Comparison of ENCODE assay signal across 8 cellular contexts in the genomic region with DNA sequence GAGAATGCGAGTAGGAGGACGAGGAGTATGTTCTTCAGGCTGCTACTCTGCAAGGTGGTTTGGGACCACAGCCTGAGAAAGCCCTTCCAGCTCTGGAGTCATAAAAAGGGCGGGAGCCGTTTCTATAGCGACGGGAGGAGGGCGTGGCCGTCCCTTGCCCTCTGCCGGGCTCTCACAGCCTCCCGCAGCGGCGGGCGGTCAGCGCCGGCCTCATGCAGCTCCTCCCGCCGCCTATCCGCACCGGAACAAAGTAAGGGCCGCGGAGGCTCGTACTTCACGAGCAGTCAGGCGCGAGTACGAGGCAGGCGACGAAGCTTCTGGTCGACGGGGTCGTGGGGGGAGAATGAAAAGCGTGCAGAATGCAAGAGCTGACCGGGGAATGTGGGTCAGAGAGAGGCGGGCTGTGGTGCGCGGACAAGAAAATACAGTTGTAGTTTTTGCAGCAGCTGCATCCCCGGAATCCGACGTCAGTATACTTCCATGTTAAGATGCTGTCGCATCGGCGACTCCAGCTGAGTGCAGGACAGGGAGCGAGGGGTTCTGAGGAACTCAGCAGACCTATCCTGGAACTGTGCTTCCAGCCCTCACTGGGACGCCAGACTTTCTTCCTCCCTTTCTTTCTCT. TPM values are rescaled to one million over a fixed set of nuclear protein-coding genes. Genes with fewer than 3 reads are reported as not detected.
DNase-seq lines count a peak whose midpoint lies in the region; ATAC-seq and TF ChIP-seq lines count a peak whose summit lies in the region.

A gene with protein sequence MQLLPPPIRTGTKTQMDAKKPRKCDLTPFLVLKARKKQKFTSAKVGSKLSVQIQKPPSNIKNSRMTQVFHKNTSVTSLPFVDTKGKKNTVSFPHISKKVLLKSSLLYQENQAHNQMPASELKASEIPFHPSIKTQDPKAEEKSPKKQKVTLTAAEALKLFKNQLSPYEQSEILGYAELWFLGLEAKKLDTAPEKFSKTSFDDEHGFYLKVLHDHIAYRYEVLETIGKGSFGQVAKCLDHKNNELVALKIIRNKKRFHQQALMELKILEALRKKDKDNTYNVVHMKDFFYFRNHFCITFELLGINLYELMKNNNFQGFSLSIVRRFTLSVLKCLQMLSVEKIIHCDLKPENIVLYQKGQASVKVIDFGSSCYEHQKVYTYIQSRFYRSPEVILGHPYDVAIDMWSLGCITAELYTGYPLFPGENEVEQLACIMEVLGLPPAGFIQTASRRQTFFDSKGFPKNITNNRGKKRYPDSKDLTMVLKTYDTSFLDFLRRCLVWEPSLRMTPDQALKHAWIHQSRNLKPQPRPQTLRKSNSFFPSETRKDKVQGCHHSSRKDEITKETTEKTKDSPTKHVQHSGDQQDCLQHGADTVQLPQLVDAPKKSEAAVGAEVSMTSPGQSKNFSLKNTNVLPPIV (plus strand): TSS at position 175 of the 624 bp plus-strand sequence. CDS start 38 bp downstream, at position 213.

- H3K4me3 Mint-ChIP-seq in activated naive CD8-positive, alpha-beta T cell: peak within 1 kb of the TSS; percentile 30
- H3K4me3 Mint-ChIP-seq in activated naive CD8-positive, alpha-beta T cell treated with anti-CD3 and anti-CD28 coated beads, Interleukin-2, amount 50 U/mL, for 24 hours: no peak within 1 kb of the TSS

- H3K9me3 ChIP-seq in SK-N-SH: no peaks in the 10 kb centered on the region
- H3K9me3 ChIP-seq in mesenchymal stem cell (ENCODE audit: control insufficient read depth, low read length): no peaks in the 10 kb centered on the region
- no peaks in the 10 kb centered on the region for H3K9me3 ChIP-seq in testis

- no peaks in the 10 kb centered on the region for H3F3A ChIP-seq in SK-N-SH (replicated peaks; ENCODE audit: insufficient read depth)

- no peaks in the 10 kb centered on the region for H3K9me2 ChIP-seq in SK-N-SH

- POLR2A ChIA-PET in SK-N-SH (lab: Yijun Ruan, JAX): no interaction called here

- no peak within 1 kb of the TSS for H3K27ac Mint-ChIP-seq in activated naive CD8-positive, alpha-beta T cell
- H3K27ac Mint-ChIP-seq in activated naive CD8-positive, alpha-beta T cell treated with anti-CD3 and anti-CD28 coated beads, Interleukin-2, amount 50 U/mL, for 24 hours: no peak within 1 kb of the TSS

- H4K91ac ChIP-seq in mesenchymal stem cell (ENCODE audit: low read length): no peak within 1 kb of the TSS

- WGBS in SK-N-SH (ENCODE audit: low lambda C conversion rate): 52% methylated on average over 44 of the region's 44 CpGs
- 8% methylated on average over 44 of the region's 44 CpGs for WGBS in mesenchymal stem cell
- WGBS in testis, 2 donors: 7 to 13% methylated on average over 9 to 44 of the region's 44 CpGs

- H3K4me2 ChIP-seq in SK-N-SH (no peak within 1 kb of the TSS), mesenchymal stem cell (ENCODE audit: low read length, poor library complexity, severe bottlenecking) (peak within 1 kb of the TSS; percentile 80)

- peaks cover 0 to 2% of the 10 kb centered on the region in 2 experiments; a peak in 1 of 4 replicates for H3K4me1 ChIP-seq in SK-N-SH (ENCODE audit: control insufficient read depth in 1 of 2, insufficient read depth in 2 of 2, low read depth in 1 of 2, low read length in 1 of 2)
- H3K4me1 ChIP-seq in mesenchymal stem cell (ENCODE audit: control insufficient read depth, insufficient read depth, low read depth, low read length): peaks cover 8% of the 10 kb centered on the region
- no peaks in the 10 kb centered on the region for H3K4me1 ChIP-seq in testis

- TF ChIP-seq POLR2A in testis (IDR thresholded peaks at IDR 0.05): no peak

- no peak within 1 kb of the TSS for H2AFZ ChIP-seq in SK-N-SH (ENCODE audit: low read depth)
- H2AFZ ChIP-seq in mesenchymal stem cell (ENCODE audit: low read depth, low read length): peak within 1 kb of the TSS; percentile 78

- H4K20me1 ChIP-seq in SK-N-SH (ENCODE audit: insufficient read depth): no peaks in the 10 kb centered on the region

- H3K36me3 Mint-ChIP-seq in activated naive CD8-positive, alpha-beta T cell: no peaks in the 10 kb centered on the region
- H3K36me3 Mint-ChIP-seq in activated naive CD8-positive, alpha-beta T cell treated with anti-CD3 and anti-CD28 coated beads, Interleukin-2, amount 50 U/mL, for 24 hours (ENCODE audit: low read depth): peaks cover 11% of the 10 kb centered on the region

- no peak within 1 kb of the TSS for H2AK5ac ChIP-seq in mesenchymal stem cell (ENCODE audit: low read length, severe bottlenecking)

- H3K9me3 Mint-ChIP-seq in activated naive CD8-positive, alpha-beta T cell (ENCODE audit: low read depth): no peaks in the 10 kb centered on the region
- no peaks in the 10 kb centered on the region for H3K9me3 Mint-ChIP-seq in activated naive CD8-positive, alpha-beta T cell treated with anti-CD3 and anti-CD28 coated beads, Interleukin-2, amount 50 U/mL, for 24 hours

- H3K27ac ChIP-seq in SK-N-SH (ENCODE audit: low read depth in 2 of 2, low read length in 1 of 2) (no peak within 1 kb of the TSS), mesenchymal stem cell (ENCODE audit: low read length, poor library complexity, severe bottlenecking) (no peak within 1 kb of the TSS), testis (no peak within 1 kb of the TSS)

- H2BK120ac ChIP-seq in mesenchymal stem cell (ENCODE audit: low read depth, low read length): no peak within 1 kb of the TSS

- H2BK15ac ChIP-seq in mesenchymal stem cell (ENCODE audit: low read depth, poor library complexity, severe bottlenecking): no peak within 1 kb of the TSS

- H3K9ac ChIP-seq in SK-N-SH (no peak within 1 kb of the TSS), mesenchymal stem cell (ENCODE audit: low read length) (peak within 1 kb of the TSS; percentile 80)

- no peak within 1 kb of the TSS for H3K14ac ChIP-seq in mesenchymal stem cell (ENCODE audit: low read length in 2 of 2)

- TF ChIP-seq CTCF in SK-N-SH (IDR thresholded peaks at IDR 0.05) (no peak), testis (IDR thresholded peaks at IDR 0.05) (no peak)

- peaks cover 18% of the 10 kb centered on the region for H3K27me3 Mint-ChIP-seq in activated naive CD8-positive, alpha-beta T cell
- peaks cover 9% of the 10 kb centered on the region for H3K27me3 Mint-ChIP-seq in activated naive CD8-positive, alpha-beta T cell treated with anti-CD3 and anti-CD28 coated beads, Interleukin-2, amount 50 U/mL, for 24 hours

- peak within 1 kb of the TSS in 1 of 2 experiments; percentile 30; a peak in 2 of 4 replicates for H3K4me3 ChIP-seq in SK-N-SH (ENCODE audit: low read depth in 2 of 2, low read length in 1 of 2)
- peak within 1 kb of the TSS; percentile 60 to 80 for H3K4me3 ChIP-seq in mesenchymal stem cell (ENCODE audit: insufficient read depth in 1 of 2, low read depth in 1 of 2, low read length in 2 of 2)
- peak within 1 kb of the TSS; percentile 33 to 56 for H3K4me3 ChIP-seq in testis

- peaks cover 13% of the 10 kb centered on the region for H3K4me1 Mint-ChIP-seq in activated naive CD8-positive, alpha-beta T cell (ENCODE audit: low read depth)
- peaks cover 16% of the 10 kb centered on the region for H3K4me1 Mint-ChIP-seq in activated naive CD8-positive, alpha-beta T cell treated with anti-CD3 and anti-CD28 coated beads, Interleukin-2, amount 50 U/mL, for 24 hours

- no peak for DNase-seq in activated naive CD8-positive, alpha-beta T cell treated with anti-CD3 and anti-CD28 coated beads, Interleukin-2, amount 50 U/mL, for 24 hours
- DNase-seq in SK-N-SH (peak; percentile 80), mesenchymal stem cell (peak; percentile 79), testis (peak; percentile 89), NAMALWA (ENCODE audit: low spot score) (no peak)

- no peaks in the 10 kb centered on the region for H3K27me3 ChIP-seq in SK-N-SH (ENCODE audit: insufficient read depth)
- H3K27me3 ChIP-seq in mesenchymal stem cell (ENCODE audit: control insufficient read depth in 1 of 2, insufficient read depth in 1 of 2, low read length in 2 of 2): no peaks in the 10 kb centered on the region
- no peaks in the 10 kb centered on the region for H3K27me3 ChIP-seq in testis

- CTCF ChIA-PET in SK-N-SH (lab: Yijun Ruan, JAX): no interaction called here

- TF ChIP-seq EP300 in SK-N-SH (IDR thresholded peaks at IDR 0.05; ENCODE audit: borderline replicate concordance in 1 of 2, low read depth in 1 of 2, low read length in 1 of 2): no peak

- H3K23ac ChIP-seq in mesenchymal stem cell (ENCODE audit: low read length in 2 of 2): no peak within 1 kb of the TSS

- H3K4ac ChIP-seq in mesenchymal stem cell (ENCODE audit: low read depth in 1 of 2, low read length in 2 of 2): no peak within 1 kb of the TSS

- no peak for ATAC-seq in activated naive CD8-positive, alpha-beta T cell treated with anti-CD3 and anti-CD28 coated beads, Interleukin-2, amount 50 U/mL, for 24 hours
- peak; percentile 57 for ATAC-seq in esophagus mucosa
- ATAC-seq in GM21515 (IDR thresholded peaks at IDR 0.05; ENCODE audit: unreplicated experiment): no peak

- no peaks in the 10 kb centered on the region for H3K79me1 ChIP-seq in mesenchymal stem cell (replicated peaks; ENCODE audit: low read length, poor library complexity, severe bottlenecking)

- TF ChIP-seq RAD21 in SK-N-SH (IDR thresholded peaks at IDR 0.05; ENCODE audit: low read length): no peak

- peak within 1 kb of the TSS; percentile 64 for H4K8ac ChIP-seq in mesenchymal stem cell (ENCODE audit: low read length)

- H2BK5ac ChIP-seq in mesenchymal stem cell (ENCODE audit: low read depth, low read length, poor library complexity, severe bottlenecking): no peak within 1 kb of the TSS

- intact Hi-C loops in testis (cut with DNase I; ENCODE audit: low total_unique reads): no loop called here

- no peak within 1 kb of the TSS for H2BK12ac ChIP-seq in mesenchymal stem cell (ENCODE audit: low read length in 2 of 2)

- H3K18ac ChIP-seq in mesenchymal stem cell (ENCODE audit: low read depth in 1 of 2, low read length in 2 of 2): no peak within 1 kb of the TSS

- peaks cover 4 to 14% of the 10 kb centered on the region in 2 experiments for H3K36me3 ChIP-seq in SK-N-SH (replicated peaks in 1 of 2; ENCODE audit: control insufficient read depth in 1 of 2, insufficient read depth in 2 of 2, low read length in 1 of 2)
- H3K36me3 ChIP-seq in mesenchymal stem cell (ENCODE audit: control insufficient read depth in 1 of 2, insufficient read depth in 2 of 2, low read depth in 1 of 2, low read length in 2 of 2): no peaks in the 10 kb centered on the region
- H3K36me3 ChIP-seq in testis (ENCODE audit: low read depth, missing control alignments): no peaks in the 10 kb centered on the region

- no peaks in the 10 kb centered on the region for H3K79me2 ChIP-seq in SK-N-SH (ENCODE audit: insufficient read depth)

TF ChIP-seq in SK-N-SH, 30 proteins besides CTCF, POLR2A, EP300 and RAD21 (continues in another document):
- TF ChIP-seq FOXJ3 (CRISPR knock-in tag; IDR thresholded peaks at IDR 0.05): no peak
- no peak for TF ChIP-seq GATA2 (CRISPR knock-in tag; IDR thresholded peaks at IDR 0.05)

RNA-seq across cellular contexts. Expression of the gene that starts here (rescaled TPM):
- polyA plus RNA-seq in SK-N-SH (2012; rRNA removed): 38.6 and 42.7 TPM in 2 replicates
- polyA plus RNA-seq in SK-N-SH (2012; cell fraction: cytosol; rRNA removed): 40.1 and 42.3 TPM in 2 replicates
- 38.8 and 43.3 TPM in 2 replicates for polyA plus RNA-seq in SK-N-SH (2012; cell fraction: nucleus; rRNA removed)
- total RNA-seq in esophagus mucosa: 22.7 TPM
- polyA plus RNA-seq in mesenchymal stem cell (2013, experiment 1 of 2): 38.1 TPM
- 37.1 TPM for polyA plus RNA-seq in mesenchymal stem cell (2013, experiment 2 of 2)
- 100 to 1,000 TPM in 1 of 2 donors, 10 to 100 TPM in 1; 91.2 to 138 TPM for total RNA-seq in testis
- 189 TPM for polyA plus RNA-seq in testis (ENCODE audit: insufficient read depth, low read depth, low replicate concordance)

Comparison
In these comparisons a context has a peak if more than half of its experiments do, and no peak if none do; other contexts are left out.
1. DNase-seq: peak in SK-N-SH (single experiment), mesenchymal stem cell (single experiment) and testis (single experiment); none in activated naive CD8-positive, alpha-beta T cell treated with anti-CD3 and anti-CD28 coated beads, Interleukin-2, amount 50 U/mL, for 24 hours (single experiment) and NAMALWA (single experiment).